19 cellular contexts compared by ENCODE assay signal in the genomic region with DNA sequence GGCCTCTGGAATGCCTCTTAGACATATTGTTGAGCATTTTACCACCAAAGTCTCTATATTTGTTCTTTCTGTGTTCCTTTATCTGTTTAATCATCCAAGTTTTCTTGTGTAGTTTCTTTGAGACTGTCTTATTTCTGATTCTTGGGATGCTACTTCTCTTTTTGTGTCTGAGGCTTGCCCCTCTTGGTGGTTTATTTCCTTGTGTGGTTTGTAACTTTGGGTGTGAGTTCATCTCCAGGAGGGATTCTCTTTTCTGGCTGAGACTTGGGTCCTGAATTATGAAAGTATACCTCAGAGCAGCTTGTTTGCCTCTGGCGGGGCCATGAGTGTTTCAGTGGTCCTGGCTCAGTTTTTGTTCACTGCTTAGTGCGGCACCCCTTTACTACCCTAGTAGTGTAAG. TPM values are rescaled to one million over a fixed set of nuclear protein-coding genes. Genes with fewer than 3 reads are reported as not detected.
DNase-seq lines count a peak whose midpoint lies in the region; ATAC-seq, FAIRE-seq and TF ChIP-seq lines count a peak whose summit lies in the region.
"Had no signal": no experiment of that assay in that cellular context is flagged by ENCODE, and none has a peak within 500 bp of the region (broad histone marks: within the 10 kb centered on the region; RNA-seq: fewer than 3 reads in every experiment).

No MANE protein-coding gene starts in this region.

- CTCF ChIA-PET in CD4-positive, alpha-beta memory T cell (lab: Charles Lee; ENCODE audit: partially characterized antibody), result interaction anchor here (1.3 kb wide), 1 partner anchor 11 kb away, joined by 3 read pairs; no protein-coding TSS in a partner anchor
- CTCF ChIA-PET in K562 (lab: Yijun Ruan, JAX; ENCODE audit: low intra/inter-chr PET ratio), result no interaction called here

- peaks cover 11% of the 10 kb centered on the region for H3K4me1 ChIP-seq in CD4-positive, alpha-beta memory T cell (ENCODE audit: insufficient read depth, low read length)
- peaks cover under 1 to 5% of the 10 kb centered on the region in 2 experiments; a peak in 2 of 5 replicates for H3K4me1 ChIP-seq in K562 (replicated peaks in 1 of 2; ENCODE audit: control insufficient read depth in 2 of 2, insufficient read depth in 2 of 2, low read length in 2 of 2)
- H3K4me1 ChIP-seq in sigmoid colon, result peaks cover 0 to 31% (median 21%) of the 10 kb centered on the region in 4 donors
- H3K4me1 ChIP-seq: neural progenitor cell had no signal

- H3K27ac Mint-ChIP-seq in CD4-positive, alpha-beta memory T cell, result peak overlapping the region in 4 of 7 donors; percentile 37 to 68 (median 50)
- no peak overlapping the region for H3K27ac Mint-ChIP-seq in progenitor cell of endocrine pancreas
- H3K27ac Mint-ChIP-seq: activated naive CD4-positive, alpha-beta T cell treated with anti-CD3 and anti-CD28 coated beads, Interleukin-2, amount 50 U/mL, for 24 hours; neural progenitor cell had no signal

- no peak for TF ChIP-seq RAD21 in K562 (CRISPR knock-in tag; conservative IDR thresholded peaks at IDR 0.05 in 1 of 2, IDR thresholded peaks at IDR 0.05 in 1 of 2)

- no peak for ATAC-seq in K562
- ATAC-seq: esophagus mucosa had no signal

- no peak for FAIRE-seq in K562 (lab: Jason Lieb, UNC)
- FAIRE-seq: bronchial epithelial cell had no signal

- no peak for DNase-seq in CD4-positive, alpha-beta memory T cell
- peak; percentile 79 for DNase-seq in NB4 (ENCODE audit: low read depth)
- DNase-seq in K562 (ENCODE audit: extremely low read depth in 1 of 4, low spot score in 3 of 4), result no peak
- DNase-seq in sigmoid colon, result no peak
- no peak for DNase-seq in NCI-H748 (lab: John Stamatoyannopoulos, UW; ENCODE audit: unreplicated experiment)
- no peak for DNase-seq in progenitor cell of endocrine pancreas (ENCODE audit: low spot score, unreplicated experiment)
- DNase-seq in dermis blood vessel endothelial cell, result no peak
- no peak for DNase-seq in NCI-H2171 (lab: John Stamatoyannopoulos, UW)
- DNase-seq: activated CD4-positive, alpha-beta T cell treated with anti-CD3 and anti-CD28 coated beads, Interleukin-2, amount 50 U/mL, for 1 hour; head of caudate nucleus; NCI-H2081 treated with DMSO at 0.1 percent for 48 hours; NCI-H524; right cardiac atrium; stimulated activated CD4-positive, alpha-beta T cell treated with anti-CD3 and anti-CD28 coated beads, Interleukin-1b, Interleukin-23, amount 100 ng/mL, for 48 hours had no signal

- no peaks in the 10 kb centered on the region for H3K27me3 Mint-ChIP-seq in CD4-positive, alpha-beta memory T cell
- H3K27me3 Mint-ChIP-seq in progenitor cell of endocrine pancreas, result no peaks in the 10 kb centered on the region
- H3K27me3 Mint-ChIP-seq: activated naive CD4-positive, alpha-beta T cell treated with anti-CD3 and anti-CD28 coated beads, Interleukin-2, amount 50 U/mL, for 24 hours had no signal

- H3K9me3 ChIP-seq in CD4-positive, alpha-beta memory T cell (ENCODE audit: control insufficient read depth in 1 of 2, low read length in 2 of 2), result no peaks in the 10 kb centered on the region
- H3K9me3 ChIP-seq in K562 (replicated peaks; ENCODE audit: control insufficient read depth, insufficient read depth, low read depth, low read length), result no peaks in the 10 kb centered on the region
- no peaks in the 10 kb centered on the region for H3K9me3 ChIP-seq in sigmoid colon
- H3K9me3 ChIP-seq: MG63 had no signal

- H3K36me3 ChIP-seq in CD4-positive, alpha-beta memory T cell (ENCODE audit: insufficient read depth, low read length), result no peaks in the 10 kb centered on the region
- H3K36me3 ChIP-seq in K562 (ENCODE audit: control insufficient read depth, insufficient read depth, low read length) (no peaks in the 10 kb centered on the region; the same call in 2 of the 3 replicates), sigmoid colon (no peaks in the 10 kb centered on the region)
- H3K36me3 ChIP-seq: neural progenitor cell had no signal

- no peak overlapping the region for H3K9ac ChIP-seq in K562 (ENCODE audit: insufficient read depth in 1 of 2, low read depth in 2 of 2, low read length in 2 of 2)
- H3K9ac ChIP-seq: neural progenitor cell had no signal

- H3K4me3 Mint-ChIP-seq in CD4-positive, alpha-beta memory T cell, result no peak overlapping the region
- no peak overlapping the region for H3K4me3 Mint-ChIP-seq in progenitor cell of endocrine pancreas (ENCODE audit: low read depth)
- H3K4me3 Mint-ChIP-seq: activated naive CD4-positive, alpha-beta T cell treated with anti-CD3 and anti-CD28 coated beads, Interleukin-2, amount 50 U/mL, for 24 hours; neural progenitor cell had no signal

- TF ChIP-seq EP300 in K562 (IDR thresholded peaks at IDR 0.05; ENCODE audit: low read length), result no peak
- no peak for TF ChIP-seq EP300 in sigmoid colon (IDR thresholded peaks at IDR 0.05)

- no peak overlapping the region for H3K4me3 ChIP-seq in CD4-positive, alpha-beta memory T cell (ENCODE audit: low read length in 2 of 2)
- H3K4me3 ChIP-seq in NB4 (ENCODE audit: low read depth, low read length) (no peak overlapping the region), K562 (no peak overlapping the region), sigmoid colon (no peak overlapping the region)
- H3K4me3 ChIP-seq: neural progenitor cell had no signal

- WGBS in K562 (ENCODE audit: insufficient coverage, low coverage, missing lambda C conversion rate), result 64% methylated on average over 2 of the region's 2 CpGs
- 67 to 91% methylated on average over 2 of the region's 2 CpGs for WGBS in sigmoid colon, 2 donors

- BruUV-seq in K562 (replicated peaks; lab: Mats Ljungman, UMichigan), result no TSS peak

- no peak overlapping the region for H3K4me2 ChIP-seq in K562 (ENCODE audit: insufficient read depth, low read length)
- H3K4me2 ChIP-seq: neural progenitor cell had no signal

- no peak overlapping the region for H2AFZ ChIP-seq in K562 (ENCODE audit: low read depth, low read length)
- H2AFZ ChIP-seq: neural progenitor cell had no signal

- POLR2A ChIA-PET in CD4-positive, alpha-beta memory T cell (lab: Charles Lee; ENCODE audit: partially characterized antibody), result no interaction called here
- POLR2A ChIA-PET in K562 (lab: Yijun Ruan, JAX), result interaction anchor here (0.6 to 2.8 kb wide), 5 partner anchors 8 to 180 kb away, joined by 3 to 11 read pairs (median 5); no protein-coding TSS in a partner anchor

- H3K36me3 Mint-ChIP-seq in CD4-positive, alpha-beta memory T cell, result peaks cover 16 to 17% of the 10 kb centered on the region in 2 donors
- H3K36me3 Mint-ChIP-seq in progenitor cell of endocrine pancreas (ENCODE audit: insufficient read depth), result peaks cover 1% of the 10 kb centered on the region

- no peak overlapping the region for H3K27ac ChIP-seq in CD4-positive, alpha-beta memory T cell (ENCODE audit: low read depth, low read length)
- H3K27ac ChIP-seq in K562 (ENCODE audit: extremely low read depth, low read depth, low read length) (no peak overlapping the region), sigmoid colon (peak overlapping the region; percentile 40 to 59 (median 54))
- H3K27ac ChIP-seq: neural progenitor cell had no signal

- no peaks in the 10 kb centered on the region for H3K9me1 ChIP-seq in K562 (ENCODE audit: control insufficient read depth, insufficient read depth, low read length)

- H4K20me1 ChIP-seq in K562 (replicated peaks; ENCODE audit: control insufficient read depth, insufficient read depth, low read length), result peaks cover 7% of the 10 kb centered on the region; the same call in 1 of the 2 replicates

- peaks cover 30 to 62% (median 39%) of the 10 kb centered on the region in 4 donors for H3K4me1 Mint-ChIP-seq in CD4-positive, alpha-beta memory T cell
- H3K4me1 Mint-ChIP-seq in progenitor cell of endocrine pancreas (ENCODE audit: low read depth), result peaks cover 3% of the 10 kb centered on the region

- H3K9me3 Mint-ChIP-seq in CD4-positive, alpha-beta memory T cell, result no peaks in the 10 kb centered on the region
- no peaks in the 10 kb centered on the region for H3K9me3 Mint-ChIP-seq in progenitor cell of endocrine pancreas (ENCODE audit: low read depth)
- H3K9me3 Mint-ChIP-seq: activated naive CD4-positive, alpha-beta T cell treated with anti-CD3 and anti-CD28 coated beads, Interleukin-2, amount 50 U/mL, for 24 hours; neural progenitor cell had no signal

- H3K79me2 ChIP-seq in K562 (ENCODE audit: control insufficient read depth, insufficient read depth, low read length), result peaks cover 9% of the 10 kb centered on the region; the same call in 2 of the 3 replicates

- H3K27me3 ChIP-seq in CD4-positive, alpha-beta memory T cell (ENCODE audit: insufficient read depth, low read length), result no peaks in the 10 kb centered on the region
- H3K27me3 ChIP-seq in K562 (ENCODE audit: control insufficient read depth in 2 of 2, insufficient read depth in 2 of 2, low read length in 2 of 2) (no peaks in the 10 kb centered on the region), sigmoid colon (no peaks in the 10 kb centered on the region)
- H3K27me3 ChIP-seq: MG63, neural progenitor cell had no signal

- in situ Hi-C loops in K562 (cut with MboI), result no loop called here

- intact Hi-C loops in CD4-positive, alpha-beta memory T cell (cut with micrococcal nuclease), result no loop called here
- intact Hi-C loops in K562 (cut with micrococcal nuclease), result no loop called here
- intact Hi-C loops in sigmoid colon (cut with DNase I), result no loop called here

- no peak for TF ChIP-seq POLR2A in NB4 (IDR thresholded peaks at IDR 0.05; ENCODE audit: extremely low read depth, insufficient read length)
- no peak for TF ChIP-seq POLR2A in K562 (conservative IDR thresholded peaks at IDR 0.05)
- TF ChIP-seq POLR2A in sigmoid colon (IDR thresholded peaks at IDR 0.05), result no peak

- TF ChIP-seq CTCF in NB4 (IDR thresholded peaks at IDR 0.05; ENCODE audit: low read depth, low read length) (no peak), K562 (IDR thresholded peaks at IDR 0.05 in 2 of 3, conservative IDR thresholded peaks at IDR 0.05 in 1 of 3; ENCODE audit: insufficient read depth in 2 of 3, low read depth in 1 of 3, low read length in 3 of 3) (no peak), sigmoid colon (IDR thresholded peaks at IDR 0.05) (no peak), progenitor cell of endocrine pancreas (IDR thresholded peaks at IDR 0.05; ENCODE audit: unreplicated experiment) (no peak)

RNA-seq across cellular contexts. Expression of a gene that starts 33.9 kb away (rescaled TPM):
- 10 to 100 TPM; 37.2 to 38.7 TPM for total RNA-seq in CD4-positive, alpha-beta memory T cell
- 10 to 100 TPM in 1 of 2 donors, 1 to 10 TPM in 1; 2.6 to 10.7 TPM for polyA plus RNA-seq in CD4-positive, alpha-beta memory T cell
- 15.0 and 29.8 TPM in 2 replicates for total RNA-seq in K562 (2011; cell fraction: chromatin; rRNA removed; ENCODE audit: low replicate concordance)
- total RNA-seq in K562 (2011; cell fraction: nucleolus; rRNA removed), result 15.7 and 18.3 TPM in 2 replicates
- 17.1 and 18.0 TPM in 2 replicates for total RNA-seq in K562 (2011; cell fraction: nucleoplasm; rRNA removed)
- total RNA-seq in K562 (2014; rRNA removed), result 3.8 and 5.1 TPM in 2 replicates
- 1.7 and 2.0 TPM in 2 replicates for total RNA-seq in K562 (2014; rRNA removed; fragmentation: Illumina TruSeq; extraction: Trizol)
- total RNA-seq in K562 (2015; rRNA removed; fragmentation: Illumina TruSeq; extraction: Trizol), result 3.1 and 3.3 TPM in 2 replicates
- 11.4 and 13.2 TPM in 2 replicates for total RNA-seq in K562 (2021)
- 8.1 and 18.2 TPM in 2 replicates for polyA plus RNA-seq in K562 (2011; rRNA removed)
- 16.0 and 18.8 TPM in 2 replicates for polyA plus RNA-seq in K562 (2011; cell fraction: cytosol; rRNA removed)
- 26.6 and 29.0 TPM in 2 replicates for polyA plus RNA-seq in K562 (2011; cell fraction: nucleus; rRNA removed)
- 10.8 and 20.2 TPM in 2 replicates for polyA plus RNA-seq in K562 (2012)
- polyA plus RNA-seq in K562 (2014; fragmentation: Illumina TruSeq; extraction: Trizol), result 9.2 and 11.4 TPM in 2 replicates
- under 1 TPM; 0.14 to 0.18 TPM for polyA plus RNA-seq in K562 (2014; fragmentation: Nextera tagmentation; extraction: Ambion mirVana)
- polyA plus RNA-seq in K562 (2014; rRNA removed), result 9.5 and 9.7 TPM in 2 replicates
- polyA minus RNA-seq in K562 (2011; rRNA and poly(A)+ RNA removed), result 7.2 TPM in 2 replicates
- 6.5 and 10.1 TPM in 2 replicates for polyA minus RNA-seq in K562 (2011; cell fraction: cytosol; rRNA and poly(A)+ RNA removed)
- polyA minus RNA-seq in K562 (2011; cell fraction: nucleus; rRNA and poly(A)+ RNA removed), result 5.0 and 6.9 TPM in 2 replicates
- total RNA-seq in sigmoid colon, result 10 to 100 TPM in 1 of 4 donors, 1 to 10 TPM in 3; 5.8 to 16.8 (median 8.5) TPM
- polyA plus RNA-seq in sigmoid colon, result 10 to 100 TPM; 22.8 to 75.4 (median 31.5) TPM
- total RNA-seq in progenitor cell of endocrine pancreas, result 13.9 and 14.0 TPM in 2 replicates
- 9.7 and 18.1 TPM in 2 replicates for total RNA-seq in dermis blood vessel endothelial cell

Comparison
In these comparisons a context has a peak if more than half of its experiments do, and no peak if none do; other contexts are left out.
1. H3K27ac ChIP-seq: peak in sigmoid colon (4 of 4); none in CD4-positive, alpha-beta memory T cell (single experiment) and K562 (single experiment).